In genomic region chr10:50229460-50229859, GRCh38 we compare ENCODE assay signal across 26 cellular contexts. TPM values are rescaled to one million over a fixed set of nuclear protein-coding genes. Genes with fewer than 3 reads are reported as not detected.
"Had no signal": no experiment of that assay in that cellular context is flagged by ENCODE, and none has a peak within 500 bp of the region (broad histone marks: within the 10 kb centered on the region; RNA-seq: fewer than 3 reads in every experiment).

No MANE protein-coding gene starts in this region.

- H3K27ac ChIP-seq: colonic mucosa, dorsolateral prefrontal cortex, epithelial cell of prostate, esophagus squamous epithelium, gastrocnemius medialis, heart right ventricle, left ventricle myocardium inferior, lower lobe of right lung had no signal

- H3K36me3 ChIP-seq: colonic mucosa, esophagus squamous epithelium, gastrocnemius medialis, heart right ventricle, left ventricle myocardium inferior, lower lobe of right lung had no signal

- H3K9me3 ChIP-seq: colonic mucosa, esophagus squamous epithelium, gastrocnemius medialis, heart right ventricle, left ventricle myocardium inferior, lower lobe of right lung had no signal

- H3K27me3 ChIP-seq: colonic mucosa, esophagus squamous epithelium, gastrocnemius medialis had no signal

- H3K4me3 ChIP-seq: colonic mucosa, dorsolateral prefrontal cortex, esophagus squamous epithelium, gastrocnemius medialis, heart right ventricle, left ventricle myocardium inferior, lower lobe of right lung had no signal

- DNase-seq: colonic mucosa; cortex of kidney; dermis blood vessel endothelial cell; dorsolateral prefrontal cortex; effector CD4-positive, alpha-beta T cell; effector memory CD4-positive, alpha-beta T cell; erythroblast; esophagus squamous epithelium; foreskin fibroblast; foreskin melanocyte; gastrocnemius medialis; glutamatergic neuron; heart right ventricle; hippocampal formation; kidney; kidney glomerular epithelial cell; left colon; left ventricle myocardium inferior; lower lobe of right lung; mesendoderm; midbrain; naive thymus-derived CD4-positive, alpha-beta T cell had no signal

- ATAC-seq: esophagus mucosa; gastrocnemius medialis; heart right ventricle; left lobe of liver; lower lobe of right lung; naive thymus-derived CD4-positive, alpha-beta T cell had no signal

- H3K4me1 ChIP-seq: colonic mucosa, esophagus squamous epithelium, gastrocnemius medialis, heart right ventricle, left ventricle myocardium inferior, lower lobe of right lung had no signal

- H3K27ac Mint-ChIP-seq: naive thymus-derived CD4-positive, alpha-beta T cell had no signal

- H3K36me3 Mint-ChIP-seq: naive thymus-derived CD4-positive, alpha-beta T cell had no signal

- H3K4me3 Mint-ChIP-seq: naive thymus-derived CD4-positive, alpha-beta T cell had no signal

- H3K9me3 Mint-ChIP-seq: naive thymus-derived CD4-positive, alpha-beta T cell had no signal

- FAIRE-seq: islet of Langerhans, kidney had no signal

RNA-seq across cellular contexts. Expression of gene ASAH2, which starts 21.9 kb away (rescaled TPM):
- total RNA-seq: left ventricle myocardium inferior, lower lobe of right lung had no signal
